7 cellular contexts compared by ENCODE assay signal in genomic region chr12:121713257-121714155, GRCh38. TPM values are rescaled to one million over a fixed set of nuclear protein-coding genes. Genes with fewer than 3 reads are reported as not detected.
A peak's percentile ranks its signal among the peaks of the same experiment; 100 is the strongest.
DNase-seq lines count a peak whose midpoint lies in the region; ATAC-seq, FAIRE-seq and TF ChIP-seq lines count a peak whose summit lies in the region.

No MANE protein-coding gene starts in this region.

- TF ChIP-seq RAD21 in neural cell (conservative IDR thresholded peaks at IDR 0.05), result no peak

- H3K27me3 ChIP-seq in RWPE2 (ENCODE audit: insufficient read depth, poor library complexity, severe bottlenecking) (no peaks in the 10 kb centered on the region), neural cell (ENCODE audit: insufficient read depth, low read depth, low read length) (no peaks in the 10 kb centered on the region)

- no peaks in the 10 kb centered on the region for H3K9me2 ChIP-seq in neural cell (ENCODE audit: insufficient read depth, low read length)

- H3F3A ChIP-seq in neural cell (ENCODE audit: insufficient read depth, low read length, poor library complexity, severe bottlenecking), result no peaks in the 10 kb centered on the region

- peak overlapping the region; percentile 73 for H3K9ac ChIP-seq in neural cell (ENCODE audit: low read length)

- no peak for FAIRE-seq in frontal cortex (lab: Jason Lieb, UNC)

- DNase-seq in RWPE2 (ENCODE audit: low spot score) (no peak), epithelial cell of proximal tubule (ENCODE audit: low read depth) (no peak), frontal cortex (ENCODE audit: low spot score in 2 of 2) (no peak), HuH-7.5 (ENCODE audit: low spot score) (no peak)

- no peaks in the 10 kb centered on the region for H3K79me2 ChIP-seq in neural cell (replicated peaks; ENCODE audit: insufficient read depth, low read length)

- H3K9me3 ChIP-seq in RWPE2 (ENCODE audit: severe bottlenecking) (no peaks in the 10 kb centered on the region), neural cell (ENCODE audit: low read length) (no peaks in the 10 kb centered on the region)

- H2AFZ ChIP-seq in neural cell (ENCODE audit: low read depth, low read length), result peak overlapping the region; percentile 73

- peaks cover 20% of the 10 kb centered on the region for H3K4me1 ChIP-seq in RWPE2 (ENCODE audit: insufficient read depth, poor library complexity, severe bottlenecking)

- TF ChIP-seq CTCF in RWPE2 (IDR thresholded peaks at IDR 0.05; ENCODE audit: poor library complexity, severe bottlenecking) (no peak), epithelial cell of proximal tubule (conservative IDR thresholded peaks at IDR 0.05; ENCODE audit: low read depth, low read length) (no peak), neural cell (IDR thresholded peaks at IDR 0.05; ENCODE audit: poor library complexity, severe bottlenecking) (no peak)

- H4K20me1 ChIP-seq in neural cell (ENCODE audit: insufficient read depth), result no peaks in the 10 kb centered on the region

- H3K4me2 ChIP-seq in neural cell (ENCODE audit: low read length), result peak overlapping the region; percentile 82

- H3K27ac ChIP-seq in RWPE2 (ENCODE audit: poor library complexity, severe bottlenecking), result peak overlapping the region; percentile 54
- H3K27ac ChIP-seq in neural cell (ENCODE audit: low read length), result no peak overlapping the region

- H3K4me3 ChIP-seq in RWPE2 (ENCODE audit: severe bottlenecking), result peak overlapping the region; percentile 78
- peak overlapping the region; percentile 96 for H3K4me3 ChIP-seq in epithelial cell of proximal tubule (ENCODE audit: low read depth, low read length)
- peak overlapping the region; percentile 97 for H3K4me3 ChIP-seq in neural cell (ENCODE audit: low read length)

- ATAC-seq in GM21723 (IDR thresholded peaks at IDR 0.05; ENCODE audit: unreplicated experiment) (peak; percentile 12), RWPE2 (ENCODE audit: low read depth) (no peak; the same call in 2 of the 3 replicates), HG03175 (IDR thresholded peaks at IDR 0.05; ENCODE audit: unreplicated experiment) (no peak)

- no peak for TF ChIP-seq EP300 in neural cell (conservative IDR thresholded peaks at IDR 0.05; ENCODE audit: poor library complexity, severe bottlenecking)

- H3K36me3 ChIP-seq in RWPE2 (ENCODE audit: low read depth) (peaks cover 7% of the 10 kb centered on the region; the same call in 1 of the 2 replicates), neural cell (ENCODE audit: insufficient read depth, low read length) (no peaks in the 10 kb centered on the region)

TF ChIP-seq in neural cell, 6 proteins besides CTCF, POLR2A, EP300 and RAD21:
- TF ChIP-seq TAF1 (IDR thresholded peaks at IDR 0.05; ENCODE audit: low read depth) (no peak), SMC3 (conservative IDR thresholded peaks at IDR 0.05; ENCODE audit: poor library complexity) (no peak), POLR2AphosphoS5 (IDR thresholded peaks at IDR 0.05) (no peak), MXI1 (conservative IDR thresholded peaks at IDR 0.05; ENCODE audit: poor library complexity, severe bottlenecking) (no peak), REST (IDR thresholded peaks at IDR 0.05; ENCODE audit: borderline replicate concordance) (no peak), EZH2 (IDR thresholded peaks at IDR 0.05; ENCODE audit: borderline replicate concordance, insufficient read depth, low read length, poor library complexity, severe bottlenecking) (no peak)

RNA-seq across cellular contexts. Expression of gene TMEM120B, which starts 1.0 kb away (rescaled TPM):
- total RNA-seq in epithelial cell of proximal tubule (5.5 and 12.4 TPM in 2 replicates), frontal cortex (8.6 TPM)
- 9.5 and 9.8 TPM in 2 replicates for polyA plus RNA-seq in neural cell
- 8.5 TPM in 2 replicates for polyA minus RNA-seq in neural cell

RNA-seq across cellular contexts. Expression of gene MORN3, which starts 44.1 kb away (rescaled TPM):
- total RNA-seq in epithelial cell of proximal tubule, result 0.81 TPM in 1 of 2 replicates, not detected in the other
- polyA plus RNA-seq in neural cell, result 1.1 and 3.4 TPM in 2 replicates
- 0.49 and 0.58 TPM in 2 replicates for polyA minus RNA-seq in neural cell
- total RNA-seq in frontal cortex, result 3.3 TPM
